9 cellular contexts compared by ENCODE assay signal in the genomic region with DNA sequence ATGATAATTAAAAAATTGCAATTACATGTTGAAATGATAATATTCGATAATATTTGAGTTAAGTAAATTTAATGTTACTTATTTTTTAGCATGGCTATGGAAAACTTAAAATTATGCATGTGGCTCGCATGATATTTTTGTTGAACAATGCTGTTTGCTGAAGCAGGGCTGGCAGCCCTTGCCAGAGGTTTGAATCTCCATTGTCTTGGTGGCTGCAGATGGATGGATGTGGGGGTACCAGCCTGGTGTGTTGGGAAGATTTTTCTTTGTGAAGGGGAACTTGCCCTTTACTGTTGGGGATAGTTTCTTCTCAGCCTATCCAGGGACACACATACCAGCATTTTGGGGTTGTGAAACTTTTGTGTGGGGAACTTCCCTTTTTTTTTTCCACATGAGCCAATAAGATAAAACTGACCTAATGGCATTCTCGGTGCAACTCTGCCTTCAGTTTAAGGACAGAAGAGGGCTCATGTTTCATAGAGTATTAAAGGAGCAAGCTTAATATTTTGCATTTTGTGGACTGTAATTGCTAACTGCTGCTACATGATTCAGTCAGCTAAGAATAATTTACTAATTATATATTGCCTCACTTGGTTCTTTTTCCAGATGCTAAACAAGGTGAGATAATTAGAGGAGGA. TPM values are rescaled to one million over a fixed set of nuclear protein-coding genes. Genes with fewer than 3 reads are reported as not detected.
DNase-seq lines count a peak whose midpoint lies in the region.
"Had no signal": no experiment of that assay in that cellular context is flagged by ENCODE, and none has a peak within 500 bp of the region (broad histone marks: within the 10 kb centered on the region; RNA-seq: fewer than 3 reads in every experiment).

No MANE protein-coding gene starts in this region.

- peak; percentile 38 for DNase-seq in DMS 273 (lab: John Stamatoyannopoulos, UW; ENCODE audit: unreplicated experiment)
- no peak for DNase-seq in DMS 273 treated with DMSO at 0.1 percent for 48 hours (lab: John Stamatoyannopoulos, UW)
- DNase-seq in H4 (ENCODE audit: low spot score) = peak; percentile 27
- peak; percentile 98 for DNase-seq in MV-4-11 (lab: John Stamatoyannopoulos, UW)
- peak; percentile 53 for DNase-seq in dedifferentiated amniotic fluid mesenchymal stem cell (ENCODE audit: extremely low spot score)
- DNase-seq in putamen (ENCODE audit: low spot score) = peak; percentile 36
- DNase-seq in activated CD4-positive, CD25-positive, alpha-beta regulatory T cell (lab: John Stamatoyannopoulos, UW) = no peak
- no peak for DNase-seq in hippocampal formation (lab: John Stamatoyannopoulos, UW)
- DNase-seq: psoas muscle had no signal

RNA-seq across cellular contexts. Expression of a gene that starts 8.8 kb away (rescaled TPM):
- 7.8 and 9.1 TPM in 2 replicates for total RNA-seq in H4 (2014; rRNA removed; shearing (Covaris generic))

Comparison
In these comparisons a context has a peak if more than half of its experiments do, and no peak if none do; other contexts are left out.
1. DNase-seq: peak in DMS 273 (single experiment), H4 (single experiment), MV-4-11 (single experiment), dedifferentiated amniotic fluid mesenchymal stem cell (single experiment) and putamen (single experiment); none in DMS 273 treated with DMSO at 0.1 percent for 48 hours (single experiment), activated CD4-positive, CD25-positive, alpha-beta regulatory T cell (0 of 4) and hippocampal formation (0 of 2).